In genomic region chr15:65783872-65784271, GRCh38 we compare ENCODE assay signal across 1 cellular context.
TF ChIP-seq lines count a peak whose summit lies in the region.

No MANE protein-coding gene starts in this region.

TF ChIP-seq in WTC11, 78 proteins besides CTCF, POLR2A, EP300 and RAD21 (continued from another document):
- no peak for TF ChIP-seq ZNF532 (CRISPR knock-in tag; IDR thresholded peaks at IDR 0.05; ENCODE audit: borderline replicate concordance)
- no peak for TF ChIP-seq SP1 (CRISPR knock-in tag; conservative IDR thresholded peaks at IDR 0.05)
- no peak for TF ChIP-seq GTF2I (CRISPR knock-in tag; conservative IDR thresholded peaks at IDR 0.05)
- TF ChIP-seq ZNF416 (CRISPR knock-in tag; IDR thresholded peaks at IDR 0.05): no peak
- no peak for TF ChIP-seq ERG (CRISPR knock-in tag; IDR thresholded peaks at IDR 0.05)
- TF ChIP-seq TCF7 (CRISPR knock-in tag; IDR thresholded peaks at IDR 0.05; ENCODE audit: low read depth): no peak
- TF ChIP-seq MAX (CRISPR knock-in tag; IDR thresholded peaks at IDR 0.05): no peak
- no peak for TF ChIP-seq GABPB1 (CRISPR knock-in tag; IDR thresholded peaks at IDR 0.05)
